ENCODE assay signal across 15 cellular contexts in genomic region chr15:99895189-99895955, GRCh38.
DNase-seq lines count a peak whose midpoint lies in the region; ATAC-seq and TF ChIP-seq lines count a peak whose summit lies in the region.
"Had no signal": no experiment of that assay in that cellular context is flagged by ENCODE, and none has a peak within 500 bp of the region (broad histone marks: within the 10 kb centered on the region; RNA-seq: fewer than 3 reads in every experiment).

No MANE protein-coding gene starts in this region.

- H2AFZ ChIP-seq in hepatocyte (no peak overlapping the region), Karpas-422 (ENCODE audit: low read length) (no peak overlapping the region)

- H3K27ac ChIP-seq in hepatocyte (peak overlapping the region; percentile 57), Karpas-422 (ENCODE audit: low read length) (no peak overlapping the region)
- H3K27ac ChIP-seq: breast epithelium, esophagus squamous epithelium, SJCRH30 had no signal

- DNase-seq in hepatocyte (ENCODE audit: low spot score): no peak
- no peak for DNase-seq in G401 (ENCODE audit: low spot score)
- no peak for DNase-seq in NCI-H345 (lab: John Stamatoyannopoulos, UW)
- no peak for DNase-seq in Karpas-422
- DNase-seq in GM03348 (ENCODE audit: low spot score): no peak
- DNase-seq: activated naive CD8-positive, alpha-beta T cell treated with anti-CD3 and anti-CD28 coated beads, Interleukin-2, amount 10 ng/mL, durations not matched to agents 7 days and 5 days; activated T-cell treated with anti-CD3 and anti-CD28 coated beads, Interleukin-2, amount 50 U/mL, for 4 hours; esophagus squamous epithelium; mesenchymal stem cell; NCI-H1436 treated with DMSO at 0.1 percent for 48 hours; SJCRH30 had no signal

- in situ Hi-C loops in G401 (cut with HindIII; ENCODE audit: low sequenced_read_pairs): no loop called here

- H3K9me3 ChIP-seq in hepatocyte (ENCODE audit: low read depth) (no peaks in the 10 kb centered on the region), Karpas-422 (ENCODE audit: low read length) (no peaks in the 10 kb centered on the region)
- H3K9me3 ChIP-seq: esophagus squamous epithelium, SJCRH30 had no signal

- H3K36me3 ChIP-seq in hepatocyte (replicated peaks; ENCODE audit: insufficient read depth, low read depth): no peaks in the 10 kb centered on the region
- no peaks in the 10 kb centered on the region for H3K36me3 ChIP-seq in Karpas-422 (ENCODE audit: insufficient read depth, low read length)
- H3K36me3 ChIP-seq: breast epithelium, esophagus squamous epithelium, SJCRH30 had no signal

- TF ChIP-seq CTCF in hepatocyte (IDR thresholded peaks at IDR 0.05; ENCODE audit: poor library complexity): no peak

- H3K4me3 ChIP-seq in hepatocyte (no peak overlapping the region), Karpas-422 (ENCODE audit: low read length) (no peak overlapping the region)
- H3K4me3 ChIP-seq: breast epithelium, esophagus squamous epithelium, SJCRH30 had no signal

- H3K4me2 ChIP-seq in hepatocyte (no peak overlapping the region), Karpas-422 (ENCODE audit: low read depth, low read length, poor library complexity, severe bottlenecking) (no peak overlapping the region)

- H3K9me2 ChIP-seq in hepatocyte (replicated peaks; ENCODE audit: insufficient read depth): no peaks in the 10 kb centered on the region
- H3K9me2 ChIP-seq in Karpas-422 (replicated peaks; ENCODE audit: insufficient read depth, low read length): no peaks in the 10 kb centered on the region

- H3K79me2 ChIP-seq in hepatocyte: no peaks in the 10 kb centered on the region
- no peaks in the 10 kb centered on the region for H3K79me2 ChIP-seq in Karpas-422 (ENCODE audit: low read length)

- H3K4me1 ChIP-seq in hepatocyte (ENCODE audit: insufficient read depth): no peaks in the 10 kb centered on the region
- H3K4me1 ChIP-seq in Karpas-422 (ENCODE audit: low read length): no peaks in the 10 kb centered on the region
- H3K4me1 ChIP-seq: breast epithelium, esophagus squamous epithelium, SJCRH30 had no signal

- H4K20me1 ChIP-seq in hepatocyte (ENCODE audit: insufficient read depth, poor library complexity, severe bottlenecking): no peaks in the 10 kb centered on the region
- no peaks in the 10 kb centered on the region for H4K20me1 ChIP-seq in Karpas-422 (ENCODE audit: insufficient read depth, low read depth, low read length)

- WGBS in hepatocyte (ENCODE audit: low lambda C conversion rate, missing lambda C conversion rate): 94% methylated on average over 4 of the region's 4 CpGs

- H3K9ac ChIP-seq in Karpas-422 (ENCODE audit: low read length): no peak overlapping the region

- ATAC-seq in GM18861 (IDR thresholded peaks at IDR 0.05; ENCODE audit: unreplicated experiment) (peak; percentile 71), GM21576 (IDR thresholded peaks at IDR 0.05; ENCODE audit: unreplicated experiment) (peak; percentile 78), HG03025 (IDR thresholded peaks at IDR 0.05; ENCODE audit: low FRiP score, unreplicated experiment) (peak; percentile 72)
- ATAC-seq: activated T-cell treated with anti-CD3 and anti-CD28 coated beads, Interleukin-2, amount 50 U/mL, for 4 hours had no signal

- H3K27me3 ChIP-seq in hepatocyte (no peaks in the 10 kb centered on the region), Karpas-422 (ENCODE audit: low read length) (no peaks in the 10 kb centered on the region)
- H3K27me3 ChIP-seq: breast epithelium, esophagus squamous epithelium, SJCRH30 had no signal
